Comparison of ENCODE assay signal across 1 cellular context in the genomic region with DNA sequence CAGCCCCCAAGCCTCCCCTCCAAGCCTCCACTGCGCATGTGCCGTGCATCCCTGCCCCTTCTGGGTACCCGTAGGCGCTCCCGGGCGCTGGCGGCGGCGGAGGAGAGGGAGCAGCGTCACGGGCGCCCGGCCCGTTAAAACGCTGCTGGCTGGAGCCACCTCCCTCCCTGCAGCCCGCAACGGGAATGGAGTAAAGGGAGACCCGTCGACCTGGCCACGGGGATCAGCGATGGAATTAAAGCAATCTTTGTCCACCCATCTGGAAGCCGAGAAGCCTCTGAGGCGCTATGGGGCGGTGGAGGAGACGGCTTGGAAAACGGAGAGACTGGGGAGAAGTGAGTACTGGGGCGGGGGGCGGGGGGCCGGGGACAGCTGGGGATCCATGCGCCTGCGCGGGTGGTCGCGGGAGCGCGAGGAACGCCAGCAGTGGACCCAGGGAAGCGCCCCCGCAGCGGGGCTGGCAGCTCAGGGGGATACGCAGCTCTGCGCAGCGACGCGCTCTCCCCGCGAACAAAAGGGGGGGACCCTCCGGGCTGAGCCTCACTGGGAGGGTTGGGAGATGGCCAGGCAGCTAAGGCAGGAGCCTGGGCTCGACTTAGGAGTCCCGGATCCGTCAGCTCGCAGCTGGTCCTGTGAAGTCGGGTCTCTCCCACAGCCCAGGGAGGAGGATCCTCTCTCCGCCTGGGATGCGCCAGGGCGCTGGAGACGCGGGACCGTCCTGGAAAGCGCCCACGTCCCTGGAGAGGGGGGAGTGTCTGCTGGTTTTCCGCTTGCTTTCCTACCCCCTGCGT.
TF ChIP-seq lines count a peak whose summit lies in the region.

A gene (plus strand): TSS at position 164 of the 791 bp plus-strand sequence. CDS start 66 bp downstream, at position 230.

TF ChIP-seq in HEK293, 187 proteins besides CTCF, POLR2A, EP300 and RAD21 (continued from another document):
- TF ChIP-seq, protein P1, sequence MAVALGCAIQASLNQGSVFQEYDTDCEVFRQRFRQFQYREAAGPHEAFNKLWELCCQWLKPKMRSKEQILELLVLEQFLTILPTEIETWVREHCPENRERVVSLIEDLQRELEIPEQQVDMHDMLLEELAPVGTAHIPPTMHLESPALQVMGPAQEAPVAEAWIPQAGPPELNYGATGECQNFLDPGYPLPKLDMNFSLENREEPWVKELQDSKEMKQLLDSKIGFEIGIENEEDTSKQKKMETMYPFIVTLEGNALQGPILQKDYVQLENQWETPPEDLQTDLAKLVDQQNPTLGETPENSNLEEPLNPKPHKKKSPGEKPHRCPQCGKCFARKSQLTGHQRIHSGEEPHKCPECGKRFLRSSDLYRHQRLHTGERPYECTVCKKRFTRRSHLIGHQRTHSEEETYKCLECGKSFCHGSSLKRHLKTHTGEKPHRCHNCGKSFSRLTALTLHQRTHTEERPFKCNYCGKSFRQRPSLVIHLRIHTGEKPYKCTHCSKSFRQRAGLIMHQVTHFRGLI (tag by site-specific recombination; IDR thresholded peaks at IDR 0.05): no peak
- TF ChIP-seq PRDM1 (tag by site-specific recombination; IDR thresholded peaks at IDR 0.05) (no peak), ZNF830 (tag by site-specific recombination; IDR thresholded peaks at IDR 0.05; ENCODE audit: low read depth) (no peak), ZNF76 (tag by site-specific recombination; IDR thresholded peaks at IDR 0.05; ENCODE audit: borderline replicate concordance, low read depth) (peak; percentile 31; the same call in 1 of the 2 replicates), ZNF214 (tag by site-specific recombination; IDR thresholded peaks at IDR 0.05; ENCODE audit: borderline replicate concordance) (no peak), ZBTB48 (tag by site-specific recombination; IDR thresholded peaks at IDR 0.05) (0 out of 2 replicates have a peak, but pooled peaks have one; percentile 24), MZF1 (tag by site-specific recombination; IDR thresholded peaks at IDR 0.05; ENCODE audit: borderline replicate concordance) (no peak), ZNF670 (tag by site-specific recombination; IDR thresholded peaks at IDR 0.05; ENCODE audit: low read depth) (no peak), ZFP3 (tag by site-specific recombination; IDR thresholded peaks at IDR 0.05; ENCODE audit: low read depth) (no peak), ZNF530 (tag by site-specific recombination; IDR thresholded peaks at IDR 0.05; ENCODE audit: low read depth) (no peak), KLF10 (tag by site-specific recombination; IDR thresholded peaks at IDR 0.05) (no peak)
